In the genomic region with DNA sequence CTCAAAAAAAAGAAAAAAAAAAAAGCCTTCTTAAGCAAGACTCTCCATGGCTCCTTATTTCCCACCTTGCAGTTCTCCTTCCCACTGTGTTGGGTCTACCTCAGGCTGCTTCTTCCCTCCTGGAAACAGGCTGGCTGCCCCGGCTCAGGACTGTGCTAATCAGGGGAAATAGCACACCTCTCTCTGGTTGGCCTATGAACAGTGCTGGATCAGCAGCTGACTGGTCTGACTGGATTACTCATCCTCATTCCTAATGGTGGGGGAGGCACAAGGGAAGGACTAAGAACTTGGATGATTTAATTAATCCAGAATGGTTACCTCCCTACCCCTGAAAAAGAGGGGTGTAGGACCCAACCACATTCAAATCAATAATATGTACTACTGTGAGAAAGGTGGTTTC, we compare ENCODE assay signal across 16 cellular contexts. TPM values are rescaled to one million over a fixed set of nuclear protein-coding genes. Genes with fewer than 3 reads are reported as not detected.
A peak's percentile ranks its signal among the peaks of the same experiment; 100 is the strongest.
DNase-seq lines count a peak whose midpoint lies in the region; ATAC-seq, FAIRE-seq and TF ChIP-seq lines count a peak whose summit lies in the region.
"Had no signal": no experiment of that assay in that cellular context is flagged by ENCODE, and none has a peak within 500 bp of the region (broad histone marks: within the 10 kb centered on the region; RNA-seq: fewer than 3 reads in every experiment).

No MANE protein-coding gene starts in this region.

- H3K4me3 ChIP-seq in AG04450 (ENCODE audit: low read depth, low read length): no peak overlapping the region
- H3K4me3 ChIP-seq in K562: no peak overlapping the region
- H3K4me3 ChIP-seq: thoracic aorta had no signal

- H3K27me3 ChIP-seq in AG04450 (ENCODE audit: control insufficient read depth, insufficient read depth, low read length) (no peaks in the 10 kb centered on the region), K562 (ENCODE audit: control insufficient read depth in 2 of 2, insufficient read depth in 2 of 2, low read length in 2 of 2) (no peaks in the 10 kb centered on the region)

- no peak for TF ChIP-seq RAD21 in K562 (CRISPR knock-in tag; conservative IDR thresholded peaks at IDR 0.05 in 1 of 2, IDR thresholded peaks at IDR 0.05 in 1 of 2)

- in situ Hi-C loops in K562 (cut with MboI): no loop called here

- no peaks in the 10 kb centered on the region for H3K9me1 ChIP-seq in K562 (ENCODE audit: control insufficient read depth, insufficient read depth, low read length)

- H3K4me2 ChIP-seq in K562 (ENCODE audit: insufficient read depth, low read length): no peak overlapping the region

- H3K9me3 ChIP-seq in AG04450 (ENCODE audit: control insufficient read depth, insufficient read depth, low read length) (no peaks in the 10 kb centered on the region), K562 (replicated peaks; ENCODE audit: control insufficient read depth, insufficient read depth, low read depth, low read length) (no peaks in the 10 kb centered on the region)
- H3K9me3 ChIP-seq: thoracic aorta had no signal

- TF ChIP-seq EP300 in K562 (IDR thresholded peaks at IDR 0.05; ENCODE audit: low read length): no peak

- BruUV-seq in K562 (replicated peaks; lab: Mats Ljungman, UMichigan): no TSS peak

- TF ChIP-seq CTCF in AG04450 (IDR thresholded peaks at IDR 0.05; ENCODE audit: low read depth, low read length) (no peak), K562 (IDR thresholded peaks at IDR 0.05 in 2 of 3, conservative IDR thresholded peaks at IDR 0.05 in 1 of 3; ENCODE audit: insufficient read depth in 2 of 3, low read depth in 1 of 3, low read length in 3 of 3) (no peak)

- H3K27ac ChIP-seq in AG04450 (ENCODE audit: low read depth, low read length) (peak overlapping the region; percentile 12), K562 (ENCODE audit: extremely low read depth, low read depth, low read length) (no peak overlapping the region)
- H3K27ac ChIP-seq: parathyroid adenoma, thoracic aorta had no signal

- POLR2A ChIA-PET in AG04450 (lab: Yijun Ruan, JAX) (interaction anchor here (0.9 kb wide), 1 partner anchor 17 kb away, joined by 6 read pairs; no protein-coding TSS in a partner anchor), K562 (lab: Yijun Ruan, JAX) (interaction anchor here (1.8 kb wide), 1 partner anchor 11 kb away, joined by 6 read pairs; no protein-coding TSS in a partner anchor)

- no peak for FAIRE-seq in K562 (lab: Jason Lieb, UNC)

- H3K9ac ChIP-seq in K562 (ENCODE audit: insufficient read depth in 1 of 2, low read depth in 2 of 2, low read length in 2 of 2): no peak overlapping the region
- H3K9ac ChIP-seq: parathyroid adenoma had no signal

- H3K36me3 ChIP-seq in K562 (ENCODE audit: control insufficient read depth, insufficient read depth, low read length): peaks cover 5% of the 10 kb centered on the region; the same call in 1 of the 3 replicates
- H3K36me3 ChIP-seq: thoracic aorta had no signal

- peaks cover 5 to 15% of the 10 kb centered on the region in 2 experiments; a peak in 3 of 5 replicates for H3K4me1 ChIP-seq in K562 (replicated peaks in 1 of 2; ENCODE audit: control insufficient read depth in 2 of 2, insufficient read depth in 2 of 2, low read length in 2 of 2)

- CTCF ChIA-PET in AG04450 (lab: Charles Lee) (no interaction called here), K562 (lab: Yijun Ruan, JAX; ENCODE audit: low intra/inter-chr PET ratio) (no interaction called here)

- peak; percentile 44 for DNase-seq in AG04450 (ENCODE audit: low read depth, low spot score)
- peak; percentile 63 for DNase-seq in HT1080 (ENCODE audit: low read depth)
- no peak for DNase-seq in K562 (ENCODE audit: extremely low read depth in 1 of 4, low spot score in 3 of 4)
- DNase-seq in iPS-NIHi7 (ENCODE audit: extremely low spot score): peak; percentile 56
- no peak for DNase-seq in activated CD4-positive, alpha-beta T cell treated with anti-CD3 and anti-CD28 coated beads, Interleukin-2, amount 50 U/mL, for 48 hours
- no peak for DNase-seq in cerebellum (ENCODE audit: low spot score)
- no peak for DNase-seq in T1000 (lab: John Stamatoyannopoulos, UW)
- DNase-seq: activated CD4-positive, alpha-beta T cell treated with anti-CD3 and anti-CD28 coated beads for 1 hour; AML-193; effector memory CD8-positive, alpha-beta T cell; left cardiac atrium; NCI-H1694 treated with DMSO at 0.1 percent for 48 hours; OCI-M1 had no signal

- WGBS in K562 (ENCODE audit: insufficient coverage, low coverage, missing lambda C conversion rate): 31% methylated on average over 1 of the region's 1 CpG

- peaks cover 20% of the 10 kb centered on the region for H3K79me2 ChIP-seq in K562 (ENCODE audit: control insufficient read depth, insufficient read depth, low read length)

- peaks cover 6% of the 10 kb centered on the region for H4K20me1 ChIP-seq in K562 (replicated peaks; ENCODE audit: control insufficient read depth, insufficient read depth, low read length)

- intact Hi-C loops in K562 (cut with micrococcal nuclease): loop anchor here (5.0 kb wide), 1 partner anchor 148 kb away; the partner anchor contains the start of genes KCTD20 and PXT1

- no peak for ATAC-seq in K562
- no peak for ATAC-seq in GM21825 (IDR thresholded peaks at IDR 0.05; ENCODE audit: unreplicated experiment)
- ATAC-seq: effector memory CD8-positive, alpha-beta T cell had no signal

- H2AFZ ChIP-seq in K562 (ENCODE audit: low read depth, low read length): no peak overlapping the region
- H2AFZ ChIP-seq: parathyroid adenoma had no signal

- TF ChIP-seq POLR2A in K562 (conservative IDR thresholded peaks at IDR 0.05): no peak

TF ChIP-seq in K562, 482 proteins besides CTCF, POLR2A, EP300 and RAD21 (continues in another document):
- TF ChIP-seq ETS2 (tag; IDR thresholded peaks at IDR 0.05; ENCODE audit: borderline replicate concordance, poor library complexity, severe bottlenecking) (no peak), ZSCAN32 (CRISPR knock-in tag; IDR thresholded peaks at IDR 0.05) (no peak), DMBX1 (CRISPR knock-in tag; IDR thresholded peaks at IDR 0.05; ENCODE audit: borderline replicate concordance) (no peak)
- TF ChIP-seq, protein P1, sequence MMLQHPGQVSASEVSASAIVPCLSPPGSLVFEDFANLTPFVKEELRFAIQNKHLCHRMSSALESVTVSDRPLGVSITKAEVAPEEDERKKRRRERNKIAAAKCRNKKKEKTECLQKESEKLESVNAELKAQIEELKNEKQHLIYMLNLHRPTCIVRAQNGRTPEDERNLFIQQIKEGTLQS (IDR thresholded peaks at IDR 0.05): peak; percentile 58
- TF ChIP-seq, protein P1 (CRISPR knock-in tag; conservative IDR thresholded peaks at IDR 0.05): no peak

RNA-seq across cellular contexts. Expression of gene SRSF3, which starts 3.9 kb away (rescaled TPM):
- 317 and 423 TPM in 2 replicates for polyA plus RNA-seq in AG04450 (2011; rRNA removed)
- polyA minus RNA-seq in AG04450 (2011; rRNA and poly(A)+ RNA removed): 181 and 213 TPM in 2 replicates
- total RNA-seq in HT1080 (2014; rRNA removed; shearing (Covaris generic)): 335 and 412 TPM in 2 replicates
- 180 and 394 TPM in 2 replicates for polyA plus RNA-seq in HT1080 (2015; cell fraction: cytosol; rRNA removed)
- 402 and 481 TPM in 2 replicates for polyA plus RNA-seq in HT1080 (2015; cell fraction: nucleus; rRNA removed)
- 228 and 415 TPM in 2 replicates for total RNA-seq in K562 (2011; cell fraction: chromatin; rRNA removed; ENCODE audit: low replicate concordance)
- 155 and 159 TPM in 2 replicates for total RNA-seq in K562 (2011; cell fraction: nucleolus; rRNA removed)
- total RNA-seq in K562 (2011; cell fraction: nucleoplasm; rRNA removed): 295 and 337 TPM in 2 replicates
- total RNA-seq in K562 (2014; rRNA removed): 251 and 341 TPM in 2 replicates
- total RNA-seq in K562 (2014; rRNA removed; fragmentation: Illumina TruSeq; extraction: Trizol): 537 and 645 TPM in 2 replicates
- 344 and 365 TPM in 2 replicates for total RNA-seq in K562 (2015; rRNA removed; fragmentation: Illumina TruSeq; extraction: Trizol)
- 477 and 495 TPM in 2 replicates for total RNA-seq in K562 (2021)
- 333 and 518 TPM in 2 replicates for polyA plus RNA-seq in K562 (2011; rRNA removed)
- 407 and 505 TPM in 2 replicates for polyA plus RNA-seq in K562 (2011; cell fraction: cytosol; rRNA removed)
- 332 and 369 TPM in 2 replicates for polyA plus RNA-seq in K562 (2011; cell fraction: nucleus; rRNA removed)
- polyA plus RNA-seq in K562 (2012): 333 and 367 TPM in 2 replicates
- 337 and 448 TPM in 2 replicates for polyA plus RNA-seq in K562 (2014; fragmentation: Illumina TruSeq; extraction: Trizol)
- polyA plus RNA-seq in K562 (2014; fragmentation: Nextera tagmentation; extraction: Ambion mirVana): 1,000 to 10,000 TPM in 1 of 2 experiments, 100 to 1,000 TPM in 1; 955 to 1,200 TPM
- 534 and 652 TPM in 2 replicates for polyA plus RNA-seq in K562 (2014; rRNA removed)
- 453 and 564 TPM in 2 replicates for polyA minus RNA-seq in K562 (2011; rRNA and poly(A)+ RNA removed)
- 130 and 151 TPM in 2 replicates for polyA minus RNA-seq in K562 (2011; cell fraction: cytosol; rRNA and poly(A)+ RNA removed)
- 191 and 286 TPM in 2 replicates for polyA minus RNA-seq in K562 (2011; cell fraction: nucleus; rRNA and poly(A)+ RNA removed)
- 169 TPM for total RNA-seq in cerebellum

RNA-seq across cellular contexts. Expression of gene STK38, which starts 43.0 kb away (rescaled TPM):
- 27.1 and 34.9 TPM in 2 replicates for polyA plus RNA-seq in AG04450 (2011; rRNA removed)
- 14.7 and 17.3 TPM in 2 replicates for polyA minus RNA-seq in AG04450 (2011; rRNA and poly(A)+ RNA removed)
- 8.3 and 9.1 TPM in 2 replicates for total RNA-seq in HT1080 (2014; rRNA removed; shearing (Covaris generic))
- polyA plus RNA-seq in HT1080 (2015; cell fraction: cytosol; rRNA removed): 13.5 and 15.1 TPM in 2 replicates
- 21.5 and 22.9 TPM in 2 replicates for polyA plus RNA-seq in HT1080 (2015; cell fraction: nucleus; rRNA removed)
- total RNA-seq in K562 (2011; cell fraction: chromatin; rRNA removed; ENCODE audit: low replicate concordance): 17.7 and 43.3 TPM in 2 replicates
- 9.7 and 11.1 TPM in 2 replicates for total RNA-seq in K562 (2011; cell fraction: nucleolus; rRNA removed)
- total RNA-seq in K562 (2011; cell fraction: nucleoplasm; rRNA removed): 15.0 and 17.3 TPM in 2 replicates
- 10.6 and 11.3 TPM in 2 replicates for total RNA-seq in K562 (2014; rRNA removed)
- 21.3 and 22.3 TPM in 2 replicates for total RNA-seq in K562 (2014; rRNA removed; fragmentation: Illumina TruSeq; extraction: Trizol)
- 24.9 and 25.0 TPM in 2 replicates for total RNA-seq in K562 (2015; rRNA removed; fragmentation: Illumina TruSeq; extraction: Trizol)
- 18.0 and 19.5 TPM in 2 replicates for total RNA-seq in K562 (2021)
- polyA plus RNA-seq in K562 (2011; rRNA removed): 21.5 and 22.0 TPM in 2 replicates
- polyA plus RNA-seq in K562 (2011; cell fraction: cytosol; rRNA removed): 7.1 and 12.8 TPM in 2 replicates
- polyA plus RNA-seq in K562 (2011; cell fraction: nucleus; rRNA removed): 31.7 and 38.9 TPM in 2 replicates
- polyA plus RNA-seq in K562 (2012): 18.3 and 18.4 TPM in 2 replicates
- 21.6 and 28.7 TPM in 2 replicates for polyA plus RNA-seq in K562 (2014; fragmentation: Illumina TruSeq; extraction: Trizol)
- 1 to 10 TPM; 5.7 to 8.8 TPM for polyA plus RNA-seq in K562 (2014; fragmentation: Nextera tagmentation; extraction: Ambion mirVana)
- polyA plus RNA-seq in K562 (2014; rRNA removed): 17.3 and 20.8 TPM in 2 replicates
- polyA minus RNA-seq in K562 (2011; rRNA and poly(A)+ RNA removed): 14.8 and 16.4 TPM in 2 replicates
- 5.0 and 6.4 TPM in 2 replicates for polyA minus RNA-seq in K562 (2011; cell fraction: cytosol; rRNA and poly(A)+ RNA removed)
- polyA minus RNA-seq in K562 (2011; cell fraction: nucleus; rRNA and poly(A)+ RNA removed): 7.7 and 14.3 TPM in 2 replicates
- 19.1 TPM for total RNA-seq in cerebellum

Comparison
In these comparisons a context has a peak if more than half of its experiments do, and no peak if none do; other contexts are left out.
1. DNase-seq: peak in AG04450 (single experiment), HT1080 (single experiment) and iPS-NIHi7 (single experiment); none in K562 (0 of 4), activated CD4-positive, alpha-beta T cell treated with anti-CD3 and anti-CD28 coated beads, Interleukin-2, amount 50 U/mL, for 48 hours (0 of 2), cerebellum (single experiment) and T1000 (single experiment).